1 cellular context compared by ENCODE assay signal in the genomic region with DNA sequence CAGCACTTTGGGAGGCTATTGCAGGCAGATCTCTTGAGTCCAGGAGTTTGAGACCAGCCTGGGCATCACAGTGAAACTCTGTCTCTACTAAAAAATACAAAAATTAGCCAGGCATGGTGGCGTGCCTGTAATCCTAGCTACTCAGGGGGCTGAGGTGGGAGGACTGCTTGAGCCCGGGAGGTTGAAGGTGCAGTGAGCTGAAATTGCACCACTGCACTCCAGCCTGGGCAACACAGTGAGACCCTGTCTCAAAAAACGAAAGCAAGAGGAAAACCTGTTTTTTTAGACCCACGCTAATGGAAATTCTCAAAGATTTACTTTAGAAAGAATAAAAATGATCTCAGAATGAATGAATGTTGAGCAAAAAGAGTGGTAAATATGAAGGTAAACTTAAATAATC.
TF ChIP-seq lines count a peak whose summit lies in the region.

No MANE protein-coding gene starts in this region.

TF ChIP-seq in K562, 482 proteins besides CTCF, POLR2A, EP300 and RAD21:
- peak; percentile 88 for TF ChIP-seq ZNF121 (CRISPR knock-in tag; conservative IDR thresholded peaks at IDR 0.05)
